In genomic region chr1:41890841-41891311, GRCh38 we compare ENCODE assay signal across 8 cellular contexts. TPM values are rescaled to one million over a fixed set of nuclear protein-coding genes. Genes with fewer than 3 reads are reported as not detected.
DNase-seq lines count a peak whose midpoint lies in the region; ATAC-seq, FAIRE-seq and TF ChIP-seq lines count a peak whose summit lies in the region.

No MANE protein-coding gene starts in this region.

- no peak for TF ChIP-seq EP300 in gastroesophageal sphincter (IDR thresholded peaks at IDR 0.05)

- FAIRE-seq in GM12892 (lab: Jason Lieb, UNC) = peak; percentile 38

- H3K27ac Mint-ChIP-seq in T-helper 17 cell (peak overlapping the region; percentile 95), WTC11 (no peak overlapping the region)

- no peak for TF ChIP-seq POLR2A in GM12892 (IDR thresholded peaks at IDR 0.05; ENCODE audit: low read depth, low read length)
- TF ChIP-seq POLR2A in gastroesophageal sphincter (IDR thresholded peaks at IDR 0.05) = no peak

- POLR2A ChIA-PET in WTC11 (lab: Charles Lee) = no interaction called here

- peak overlapping the region in 3 of 4 donors; percentile 35 to 51 (median 49) for H3K27ac ChIP-seq in gastroesophageal sphincter

- H3K4me3 Mint-ChIP-seq in T-helper 17 cell (peak overlapping the region; percentile 92), WTC11 (no peak overlapping the region)

- no peaks in the 10 kb centered on the region for H3K36me3 ChIP-seq in gastroesophageal sphincter

- H3K36me3 Mint-ChIP-seq in T-helper 17 cell (ENCODE audit: low read depth) (peaks cover 5% of the 10 kb centered on the region), WTC11 (no peaks in the 10 kb centered on the region)

- H3K27me3 ChIP-seq in gastroesophageal sphincter = no peaks in the 10 kb centered on the region

- TF ChIP-seq CTCF in gastroesophageal sphincter (IDR thresholded peaks at IDR 0.05) (no peak), WTC11 (IDR thresholded peaks at IDR 0.05) (no peak)

- 0 to 5% methylated on average over 1 to 4 of the region's 6 CpGs for WGBS in gastroesophageal sphincter (ENCODE audit: low coverage in 1 of 2), 2 donors

- H3K4me1 ChIP-seq in gastroesophageal sphincter = peaks cover 0 to 47% (median 15%) of the 10 kb centered on the region in 3 donors

- ATAC-seq in T-helper 17 cell (no peak), gastroesophageal sphincter (peak; percentile 62), WTC11 (no peak)

- CTCF ChIA-PET in WTC11 (lab: Charles Lee) = interaction anchor here (1.0 to 2.0 kb wide), 3 partner anchors 9 to 79 kb away, joined by 3 to 11 read pairs (median 4); no protein-coding TSS in a partner anchor

- no peak overlapping the region for H3K4me3 ChIP-seq in gastroesophageal sphincter

- H3K27me3 Mint-ChIP-seq in T-helper 17 cell = no peaks in the 10 kb centered on the region
- no peaks in the 10 kb centered on the region for H3K27me3 Mint-ChIP-seq in WTC11 (ENCODE audit: low read depth)

- DNase-seq in GM12892 (ENCODE audit: insufficient read length) (no peak), T-helper 17 cell (no peak), renal cortical epithelial cell (ENCODE audit: low read depth) (peak; percentile 26), SKM-1 treated with dmso at 0.1 percent for 144 hours (lab: John Stamatoyannopoulos, UW; ENCODE audit: unreplicated experiment) (no peak), WTC11 (ENCODE audit: low spot score) (no peak)
- no peak for DNase-seq in stimulated activated CD8-positive, alpha-beta memory T cell treated with anti-CD3 and anti-CD28 coated beads, Interleukin-4, amount 100 ng/mL, for 48 hours
- DNase-seq in activated CD4-positive, alpha-beta T cell treated with anti-CD3 and anti-CD28 coated beads, Interleukin-2, amount 50 U/mL, for 4 hours = no peak

- H3K9me3 ChIP-seq in T-helper 17 cell (ENCODE audit: control insufficient read depth, low read length, poor library complexity, severe bottlenecking) (no peaks in the 10 kb centered on the region), gastroesophageal sphincter (no peaks in the 10 kb centered on the region)

- H3K9me3 Mint-ChIP-seq in WTC11 = no peaks in the 10 kb centered on the region

- H3K4me1 Mint-ChIP-seq in T-helper 17 cell (peaks cover 58% of the 10 kb centered on the region), WTC11 (peaks cover 5% of the 10 kb centered on the region)

TF ChIP-seq in WTC11, 78 proteins besides CTCF, POLR2A, EP300 and RAD21:
- no peak for TF ChIP-seq NR3C1 (CRISPR knock-in tag; conservative IDR thresholded peaks at IDR 0.05; ENCODE audit: low read depth)
- TF ChIP-seq KAT7 (CRISPR knock-in tag; IDR thresholded peaks at IDR 0.05; ENCODE audit: borderline replicate concordance) = no peak
- no peak for TF ChIP-seq ZNF532 (CRISPR knock-in tag; IDR thresholded peaks at IDR 0.05; ENCODE audit: borderline replicate concordance)
- TF ChIP-seq TP53 (CRISPR knock-in tag; IDR thresholded peaks at IDR 0.05) = no peak
- TF ChIP-seq GTF2I (CRISPR knock-in tag; conservative IDR thresholded peaks at IDR 0.05) = no peak
- no peak for TF ChIP-seq E2F5 (CRISPR knock-in tag; IDR thresholded peaks at IDR 0.05)
- no peak for TF ChIP-seq ZNF396 (CRISPR knock-in tag; IDR thresholded peaks at IDR 0.05; ENCODE audit: borderline replicate concordance)
- TF ChIP-seq MXD4 (CRISPR knock-in tag; IDR thresholded peaks at IDR 0.05; ENCODE audit: borderline replicate concordance) = no peak
- no peak for TF ChIP-seq E2F1 (CRISPR knock-in tag; IDR thresholded peaks at IDR 0.05)

RNA-seq across cellular contexts. Expression of gene HIVEP3, which starts 27.8 kb away (rescaled TPM):
- 5.1 TPM for polyA plus RNA-seq in GM12892 (2012; ENCODE audit: missing spikeins)
- 10 to 100 TPM; 11.1 to 13.9 TPM for total RNA-seq in T-helper 17 cell
- total RNA-seq in gastroesophageal sphincter = 1 to 10 TPM; 1.9 to 3.8 (median 2.8) TPM
- 3.3 and 3.6 TPM in 2 replicates for total RNA-seq in renal cortical epithelial cell
- 0.44 to 0.57 TPM (median 0.55 TPM) in 3 replicates for total RNA-seq in WTC11 (2021)
